7 cellular contexts compared by ENCODE assay signal in the genomic region with DNA sequence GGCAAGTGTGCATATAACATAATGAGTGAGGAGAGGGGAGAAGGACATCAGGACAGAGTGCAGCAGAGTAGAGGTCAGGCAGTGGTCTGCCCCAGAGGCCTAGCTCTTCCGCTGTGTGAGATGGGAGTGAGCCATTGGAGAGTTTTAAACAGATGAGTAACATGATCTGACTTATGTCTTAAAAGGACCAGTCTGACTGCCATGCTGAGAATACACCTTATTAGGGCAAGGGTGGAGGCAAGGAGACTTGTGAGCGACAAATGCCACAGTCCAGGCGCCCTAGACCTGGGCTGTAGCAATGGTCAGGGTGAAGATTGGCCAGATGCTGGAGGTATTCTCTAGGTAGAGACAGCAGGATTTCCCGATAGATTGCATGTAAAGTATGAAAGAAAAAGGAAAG.
"Had no signal": no experiment of that assay in that cellular context is flagged by ENCODE, and none has a peak within 500 bp of the region (broad histone marks: within the 10 kb centered on the region; RNA-seq: fewer than 3 reads in every experiment).

No MANE protein-coding gene starts in this region.

- H3K27ac ChIP-seq: HL-60 had no signal

- ATAC-seq: GM23338, HCT116, K562 had no signal

- DNase-seq: H9, HFFc6, KG1 had no signal

- H3K4me3 ChIP-seq: GM23338, K562 had no signal
